10 cellular contexts compared by ENCODE assay signal in genomic region chr22:23242473-23243001, GRCh38.
DNase-seq lines count a peak whose midpoint lies in the region; ATAC-seq and TF ChIP-seq lines count a peak whose summit lies in the region.
"Had no signal": no experiment of that assay in that cellular context is flagged by ENCODE, and none has a peak within 500 bp of the region (broad histone marks: within the 10 kb centered on the region; RNA-seq: fewer than 3 reads in every experiment).

No MANE protein-coding gene starts in this region.

- no peaks in the 10 kb centered on the region for H3K36me3 ChIP-seq in ES-I3 (ENCODE audit: insufficient read depth, low read length)
- H3K36me3 ChIP-seq in SK-N-MC (ENCODE audit: insufficient read depth, low read length): no peaks in the 10 kb centered on the region
- H3K36me3 ChIP-seq in effector memory CD4-positive, alpha-beta T cell (ENCODE audit: control insufficient read depth, insufficient read depth, low read length): no peaks in the 10 kb centered on the region
- no peaks in the 10 kb centered on the region for H3K36me3 ChIP-seq in neural cell (ENCODE audit: insufficient read depth, low read length)
- H3K36me3 ChIP-seq in right lobe of liver: no peaks in the 10 kb centered on the region
- H3K36me3 ChIP-seq: left lung had no signal

- H3K27ac ChIP-seq in SK-N-MC (peak overlapping the region; percentile 93), neural cell (ENCODE audit: low read length) (peak overlapping the region; percentile 82), dorsolateral prefrontal cortex (peak overlapping the region in 1 of 59 donors; percentile 34), right lobe of liver (no peak overlapping the region)
- H3K27ac ChIP-seq in effector memory CD4-positive, alpha-beta T cell (ENCODE audit: insufficient read depth, low read length, poor library complexity, severe bottlenecking): peak overlapping the region; percentile 76

- TF ChIP-seq RAD21 in neural cell (conservative IDR thresholded peaks at IDR 0.05): no peak

- DNase-seq in SK-N-MC (ENCODE audit: low read depth, low spot score): no peak
- DNase-seq in effector memory CD4-positive, alpha-beta T cell: no peak
- DNase-seq in NCI-H2171 (lab: John Stamatoyannopoulos, UW): no peak
- no peak for DNase-seq in MV-4-11 (lab: John Stamatoyannopoulos, UW)
- DNase-seq in dorsolateral prefrontal cortex: no peak
- DNase-seq in right lobe of liver: no peak

- H3K4me1 ChIP-seq in ES-I3 (ENCODE audit: insufficient read depth, low read length) (peaks cover 41% of the 10 kb centered on the region), right lobe of liver (peaks cover 0 to 12% (median 6%) of the 10 kb centered on the region in 4 donors)
- H3K4me1 ChIP-seq in effector memory CD4-positive, alpha-beta T cell (ENCODE audit: control insufficient read depth, insufficient read depth, low read length, poor library complexity, severe bottlenecking): peaks cover 34% of the 10 kb centered on the region

- H4K20me1 ChIP-seq in neural cell (ENCODE audit: insufficient read depth): no peaks in the 10 kb centered on the region

- intact Hi-C loops in dorsolateral prefrontal cortex (cut with DNase I): no loop called here
- intact Hi-C loops in right lobe of liver (cut with DNase I): no loop called here

- H3K9me3 ChIP-seq in ES-I3 (ENCODE audit: control insufficient read depth, insufficient read depth, low read length): no peaks in the 10 kb centered on the region
- H3K9me3 ChIP-seq in SK-N-MC (ENCODE audit: low read depth, low read length): no peaks in the 10 kb centered on the region
- no peaks in the 10 kb centered on the region for H3K9me3 ChIP-seq in effector memory CD4-positive, alpha-beta T cell (ENCODE audit: control insufficient read depth, low read length)
- no peaks in the 10 kb centered on the region for H3K9me3 ChIP-seq in neural cell (ENCODE audit: low read length)
- no peaks in the 10 kb centered on the region for H3K9me3 ChIP-seq in right lobe of liver
- H3K9me3 ChIP-seq: left lung had no signal

- H2AFZ ChIP-seq in neural cell (ENCODE audit: low read depth, low read length): no peak overlapping the region

- H3K4me3 ChIP-seq in SK-N-MC: peak overlapping the region; percentile 75
- no peak overlapping the region for H3K4me3 ChIP-seq in effector memory CD4-positive, alpha-beta T cell (ENCODE audit: insufficient read depth, low read depth, low read length, poor library complexity, severe bottlenecking)
- peak overlapping the region; percentile 58 for H3K4me3 ChIP-seq in neural cell (ENCODE audit: low read length)
- H3K4me3 ChIP-seq in dorsolateral prefrontal cortex: no peak overlapping the region
- no peak overlapping the region for H3K4me3 ChIP-seq in right lobe of liver
- H3K4me3 ChIP-seq: left lung had no signal

- no peaks in the 10 kb centered on the region for H3K27me3 ChIP-seq in effector memory CD4-positive, alpha-beta T cell (replicated peaks; ENCODE audit: control insufficient read depth, insufficient read depth, low read length, poor library complexity, severe bottlenecking)
- H3K27me3 ChIP-seq in neural cell (ENCODE audit: insufficient read depth, low read depth, low read length) (no peaks in the 10 kb centered on the region), dorsolateral prefrontal cortex (no peaks in the 10 kb centered on the region), right lobe of liver (no peaks in the 10 kb centered on the region)
- H3K27me3 ChIP-seq: left lung had no signal

- H3K4me2 ChIP-seq in neural cell (ENCODE audit: low read length): peak overlapping the region; percentile 60

- H3K9ac ChIP-seq in ES-I3 (ENCODE audit: low read depth, low read length) (peak overlapping the region; percentile 41), SK-N-MC (ENCODE audit: insufficient read length) (no peak overlapping the region), neural cell (ENCODE audit: low read length) (peak overlapping the region; percentile 61)

- 77% methylated on average over 6 of the region's 10 CpGs for WGBS in right lobe of liver (ENCODE audit: insufficient coverage, low coverage, low lambda C conversion rate, missing lambda C conversion rate)

- TF ChIP-seq POLR2A in right lobe of liver (IDR thresholded peaks at IDR 0.05): no peak

- no peak for TF ChIP-seq CTCF in neural cell (IDR thresholded peaks at IDR 0.05; ENCODE audit: poor library complexity, severe bottlenecking)
- no peak for TF ChIP-seq CTCF in dorsolateral prefrontal cortex (IDR thresholded peaks at IDR 0.05 in 54 of 56, conservative IDR thresholded peaks at IDR 0.05 in 2 of 56; ENCODE audit: low read depth in 1 of 56, partially characterized antibody in 56 of 56)
- TF ChIP-seq CTCF in right lobe of liver (IDR thresholded peaks at IDR 0.05): no peak

- H3F3A ChIP-seq in neural cell (ENCODE audit: insufficient read depth, low read length, poor library complexity, severe bottlenecking): no peaks in the 10 kb centered on the region

- H3K9me2 ChIP-seq in neural cell (ENCODE audit: insufficient read depth, low read length): no peaks in the 10 kb centered on the region

- H3K79me2 ChIP-seq in neural cell (replicated peaks; ENCODE audit: insufficient read depth, low read length): peaks cover 62% of the 10 kb centered on the region

- ATAC-seq in right lobe of liver: no peak
- ATAC-seq: left lung, Panc1 had no signal

- TF ChIP-seq EP300 in neural cell (conservative IDR thresholded peaks at IDR 0.05; ENCODE audit: poor library complexity, severe bottlenecking): no peak

TF ChIP-seq in neural cell, 6 proteins besides CTCF, POLR2A, EP300 and RAD21:
- TF ChIP-seq SMC3 (conservative IDR thresholded peaks at IDR 0.05; ENCODE audit: poor library complexity) (no peak), TAF1 (IDR thresholded peaks at IDR 0.05; ENCODE audit: low read depth) (peak; percentile 46), POLR2AphosphoS5 (IDR thresholded peaks at IDR 0.05) (no peak), EZH2 (IDR thresholded peaks at IDR 0.05; ENCODE audit: borderline replicate concordance, insufficient read depth, low read length, poor library complexity, severe bottlenecking) (no peak), MXI1 (conservative IDR thresholded peaks at IDR 0.05; ENCODE audit: poor library complexity, severe bottlenecking) (no peak)
TF ChIP-seq in neural cell: peak in this region for 1.

Comparison
In these comparisons a context has a peak if more than half of its experiments do, and no peak if none do; other contexts are left out.
1. H3K27ac ChIP-seq: peak in SK-N-MC (single experiment), effector memory CD4-positive, alpha-beta T cell (single experiment) and neural cell (single experiment); none in right lobe of liver (0 of 3).
2. H3K4me3 ChIP-seq: peak in SK-N-MC (single experiment) and neural cell (single experiment); none in effector memory CD4-positive, alpha-beta T cell (single experiment), dorsolateral prefrontal cortex (0 of 59) and right lobe of liver (0 of 3).